ENCODE assay signal across 8 cellular contexts in the genomic region with DNA sequence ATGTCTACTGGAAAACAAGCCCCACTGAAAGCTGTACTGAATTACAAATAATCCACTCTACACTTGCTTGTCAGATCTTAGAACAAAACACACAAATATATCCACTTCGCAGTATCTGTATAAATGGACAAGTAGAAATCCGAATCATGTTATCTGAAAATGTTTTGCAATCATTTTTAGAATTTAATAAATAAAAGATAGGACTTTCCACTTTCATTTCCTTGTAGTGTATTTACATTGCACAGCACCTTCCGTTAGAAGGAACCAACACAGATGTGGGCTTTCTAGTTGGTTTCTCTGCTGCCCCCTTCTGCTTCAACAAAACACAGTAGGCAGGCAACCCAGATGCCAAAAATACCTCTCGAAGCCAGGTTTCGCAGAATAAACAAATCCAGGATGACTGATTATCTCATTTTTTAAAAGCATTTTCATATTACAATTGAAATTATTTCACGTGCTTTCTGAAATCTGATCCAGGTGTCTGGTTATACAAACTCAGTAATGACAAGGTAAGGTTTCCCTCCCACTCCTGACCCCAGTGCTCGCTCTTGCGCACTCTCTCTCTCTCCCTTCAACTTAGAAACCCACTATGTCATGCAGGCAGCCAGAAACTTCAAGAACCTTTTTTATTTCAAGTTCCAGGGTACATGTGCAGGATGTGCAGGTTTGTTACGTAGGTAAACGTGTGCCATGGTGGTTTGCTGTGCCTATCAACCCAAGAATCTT.
DNase-seq lines count a peak whose midpoint lies in the region; ATAC-seq and TF ChIP-seq lines count a peak whose summit lies in the region.

No MANE protein-coding gene starts in this region.

- H3K27me3 Mint-ChIP-seq in immature natural killer cell (ENCODE audit: low read depth in 3 of 3) = peaks cover 0 to 1% (median 0%) of the 10 kb centered on the region in 3 donors
- H3K27me3 Mint-ChIP-seq in stimulated activated memory B cell treated with anti-CD40 and anti-IgM and Interleukin-4, amounts not matched to agents 10 μg/mL and 1 μg/mL and 100 μg/mL, for 72 hours = no peaks in the 10 kb centered on the region

- in situ Hi-C loops in astrocyte of the cerebellum (cut with HindIII; ENCODE audit: low sequenced_read_pairs) = no loop called here

- peak; percentile 73 for ATAC-seq in Right ventricle myocardium superior (ENCODE audit: poor library complexity)
- peak; percentile 85 for ATAC-seq in stimulated activated memory B cell treated with anti-CD40 and anti-IgM and Interleukin-4, amounts not matched to agents 10 μg/mL and 1 μg/mL and 100 μg/mL, for 72 hours

- H3K27ac Mint-ChIP-seq in immature natural killer cell = peak overlapping the region in 4 of 6 donors; percentile 6 to 58 (median 42)
- H3K27ac Mint-ChIP-seq in stimulated activated memory B cell treated with anti-CD40 and anti-IgM and Interleukin-4, amounts not matched to agents 10 μg/mL and 1 μg/mL and 100 μg/mL, for 72 hours = peak overlapping the region; percentile 31

- H4K20me1 ChIP-seq in SK-N-SH (ENCODE audit: insufficient read depth) = no peaks in the 10 kb centered on the region

- no peak overlapping the region for H3K9ac ChIP-seq in SK-N-SH

- no peak overlapping the region for H3K4me2 ChIP-seq in SK-N-SH

- no peaks in the 10 kb centered on the region for H3F3A ChIP-seq in SK-N-SH (replicated peaks; ENCODE audit: insufficient read depth)

- DNase-seq in Right ventricle myocardium superior = no peak
- DNase-seq in right atrium auricular region (ENCODE audit: low spot score) = no peak
- peak; percentile 49 for DNase-seq in HCEC 1CT
- DNase-seq in M059J (ENCODE audit: low read depth) = peak; percentile 45
- peak; percentile 57 for DNase-seq in SK-N-SH
- peak; percentile 43 for DNase-seq in astrocyte of the cerebellum (ENCODE audit: low read depth)
- DNase-seq in immature natural killer cell = peak; percentile 30 to 40 (median 33)

- intact Hi-C loops in Right ventricle myocardium superior (cut with DNase I) = no loop called here

- H3K27me3 ChIP-seq in right atrium auricular region (no peaks in the 10 kb centered on the region), SK-N-SH (ENCODE audit: insufficient read depth) (no peaks in the 10 kb centered on the region)

- CTCF ChIA-PET in SK-N-SH (lab: Yijun Ruan, JAX) = interaction anchor here (0.6 to 1.9 kb wide), 6 partner anchors 9 to 964 kb away, joined by 3 to 5 read pairs (median 4); no protein-coding TSS in a partner anchor

- H3K36me3 Mint-ChIP-seq in immature natural killer cell = peaks cover 0 to 6% (median 4%) of the 10 kb centered on the region in 3 donors
- peaks cover 29% of the 10 kb centered on the region for H3K36me3 Mint-ChIP-seq in stimulated activated memory B cell treated with anti-CD40 and anti-IgM and Interleukin-4, amounts not matched to agents 10 μg/mL and 1 μg/mL and 100 μg/mL, for 72 hours

- no peak for TF ChIP-seq EP300 in SK-N-SH (IDR thresholded peaks at IDR 0.05; ENCODE audit: borderline replicate concordance in 1 of 2, low read depth in 1 of 2, low read length in 1 of 2)

- H3K9me3 ChIP-seq in right atrium auricular region (no peaks in the 10 kb centered on the region), SK-N-SH (no peaks in the 10 kb centered on the region)

- H3K4me3 Mint-ChIP-seq in immature natural killer cell = peak overlapping the region; percentile 7 to 60 (median 51)
- peak overlapping the region; percentile 52 for H3K4me3 Mint-ChIP-seq in stimulated activated memory B cell treated with anti-CD40 and anti-IgM and Interleukin-4, amounts not matched to agents 10 μg/mL and 1 μg/mL and 100 μg/mL, for 72 hours

- H3K9me3 Mint-ChIP-seq in immature natural killer cell = no peaks in the 10 kb centered on the region
- no peaks in the 10 kb centered on the region for H3K9me3 Mint-ChIP-seq in stimulated activated memory B cell treated with anti-CD40 and anti-IgM and Interleukin-4, amounts not matched to agents 10 μg/mL and 1 μg/mL and 100 μg/mL, for 72 hours

- POLR2A ChIA-PET in SK-N-SH (lab: Yijun Ruan, JAX) = no interaction called here

- H3K79me2 ChIP-seq in SK-N-SH (ENCODE audit: insufficient read depth) = no peaks in the 10 kb centered on the region

- no peaks in the 10 kb centered on the region for H3K4me1 ChIP-seq in right atrium auricular region
- H3K4me1 ChIP-seq in SK-N-SH (ENCODE audit: control insufficient read depth in 1 of 2, insufficient read depth in 2 of 2, low read depth in 1 of 2, low read length in 1 of 2) = peaks cover 0 to 17% of the 10 kb centered on the region in 2 experiments; a peak in 2 of 4 replicates

- no peak overlapping the region for H2AFZ ChIP-seq in SK-N-SH (ENCODE audit: low read depth)

- H3K9me2 ChIP-seq in SK-N-SH = no peaks in the 10 kb centered on the region

- H3K4me3 ChIP-seq in right atrium auricular region (no peak overlapping the region), SK-N-SH (ENCODE audit: low read depth in 2 of 2, low read length in 1 of 2) (no peak overlapping the region), astrocyte of the cerebellum (ENCODE audit: low read depth, low read length) (no peak overlapping the region)

- peak in 1 of 2 donors; percentile 56 for TF ChIP-seq CTCF in right atrium auricular region (IDR thresholded peaks at IDR 0.05)
- peak; percentile 58 for TF ChIP-seq CTCF in SK-N-SH (IDR thresholded peaks at IDR 0.05)
- peak; percentile 45 for TF ChIP-seq CTCF in astrocyte of the cerebellum (IDR thresholded peaks at IDR 0.05; ENCODE audit: low read depth, low read length, missing control alignments)

- WGBS in SK-N-SH (ENCODE audit: low lambda C conversion rate) = 62% methylated on average over 10 of the region's 10 CpGs

- H3K36me3 ChIP-seq in right atrium auricular region (no peaks in the 10 kb centered on the region), SK-N-SH (replicated peaks in 1 of 2; ENCODE audit: control insufficient read depth in 1 of 2, insufficient read depth in 2 of 2, low read length in 1 of 2) (no peaks in the 10 kb centered on the region)

- H3K27ac ChIP-seq in right atrium auricular region = no peak overlapping the region
- H3K27ac ChIP-seq in SK-N-SH (ENCODE audit: low read depth in 2 of 2, low read length in 1 of 2) = peak overlapping the region in 1 of 2 experiments; percentile 41; a peak in 2 of 4 replicates

- peak; percentile 77 for TF ChIP-seq RAD21 in SK-N-SH (IDR thresholded peaks at IDR 0.05; ENCODE audit: low read length)

- peaks cover 13 to 24% of the 10 kb centered on the region in 2 donors for H3K4me1 Mint-ChIP-seq in immature natural killer cell
- peaks cover 7% of the 10 kb centered on the region for H3K4me1 Mint-ChIP-seq in stimulated activated memory B cell treated with anti-CD40 and anti-IgM and Interleukin-4, amounts not matched to agents 10 μg/mL and 1 μg/mL and 100 μg/mL, for 72 hours

TF ChIP-seq in SK-N-SH, 30 proteins besides CTCF, POLR2A, EP300 and RAD21 (continues in another document):
- TF ChIP-seq CHD2 (IDR thresholded peaks at IDR 0.05; ENCODE audit: low read length, partially characterized antibody) (no peak), RCOR1 (IDR thresholded peaks at IDR 0.05; ENCODE audit: low read length) (peak; percentile 9; the same call in 1 of the 2 replicates), POLR2AphosphoS5 (IDR thresholded peaks at IDR 0.05; ENCODE audit: low read depth, low read length) (no peak), FOXM1 (IDR thresholded peaks at IDR 0.05; ENCODE audit: low read depth) (no peak), YY1 (IDR thresholded peaks at IDR 0.05; ENCODE audit: low read depth) (no peak), TEAD4 (IDR thresholded peaks at IDR 0.05; ENCODE audit: borderline replicate concordance, insufficient read depth) (no peak)
- TF ChIP-seq, protein P1, sequence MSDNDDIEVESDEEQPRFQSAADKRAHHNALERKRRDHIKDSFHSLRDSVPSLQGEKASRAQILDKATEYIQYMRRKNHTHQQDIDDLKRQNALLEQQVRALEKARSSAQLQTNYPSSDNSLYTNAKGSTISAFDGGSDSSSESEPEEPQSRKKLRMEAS (IDR thresholded peaks at IDR 0.05; ENCODE audit: low read depth) = no peak
- TF ChIP-seq, protein P2, sequence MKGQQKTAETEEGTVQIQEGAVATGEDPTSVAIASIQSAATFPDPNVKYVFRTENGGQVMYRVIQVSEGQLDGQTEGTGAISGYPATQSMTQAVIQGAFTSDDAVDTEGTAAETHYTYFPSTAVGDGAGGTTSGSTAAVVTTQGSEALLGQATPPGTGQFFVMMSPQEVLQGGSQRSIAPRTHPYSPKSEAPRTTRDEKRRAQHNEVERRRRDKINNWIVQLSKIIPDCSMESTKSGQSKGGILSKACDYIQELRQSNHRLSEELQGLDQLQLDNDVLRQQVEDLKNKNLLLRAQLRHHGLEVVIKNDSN (IDR thresholded peaks at IDR 0.05; ENCODE audit: borderline replicate concordance, low read depth) = no peak
- TF ChIP-seq, protein P3, sequence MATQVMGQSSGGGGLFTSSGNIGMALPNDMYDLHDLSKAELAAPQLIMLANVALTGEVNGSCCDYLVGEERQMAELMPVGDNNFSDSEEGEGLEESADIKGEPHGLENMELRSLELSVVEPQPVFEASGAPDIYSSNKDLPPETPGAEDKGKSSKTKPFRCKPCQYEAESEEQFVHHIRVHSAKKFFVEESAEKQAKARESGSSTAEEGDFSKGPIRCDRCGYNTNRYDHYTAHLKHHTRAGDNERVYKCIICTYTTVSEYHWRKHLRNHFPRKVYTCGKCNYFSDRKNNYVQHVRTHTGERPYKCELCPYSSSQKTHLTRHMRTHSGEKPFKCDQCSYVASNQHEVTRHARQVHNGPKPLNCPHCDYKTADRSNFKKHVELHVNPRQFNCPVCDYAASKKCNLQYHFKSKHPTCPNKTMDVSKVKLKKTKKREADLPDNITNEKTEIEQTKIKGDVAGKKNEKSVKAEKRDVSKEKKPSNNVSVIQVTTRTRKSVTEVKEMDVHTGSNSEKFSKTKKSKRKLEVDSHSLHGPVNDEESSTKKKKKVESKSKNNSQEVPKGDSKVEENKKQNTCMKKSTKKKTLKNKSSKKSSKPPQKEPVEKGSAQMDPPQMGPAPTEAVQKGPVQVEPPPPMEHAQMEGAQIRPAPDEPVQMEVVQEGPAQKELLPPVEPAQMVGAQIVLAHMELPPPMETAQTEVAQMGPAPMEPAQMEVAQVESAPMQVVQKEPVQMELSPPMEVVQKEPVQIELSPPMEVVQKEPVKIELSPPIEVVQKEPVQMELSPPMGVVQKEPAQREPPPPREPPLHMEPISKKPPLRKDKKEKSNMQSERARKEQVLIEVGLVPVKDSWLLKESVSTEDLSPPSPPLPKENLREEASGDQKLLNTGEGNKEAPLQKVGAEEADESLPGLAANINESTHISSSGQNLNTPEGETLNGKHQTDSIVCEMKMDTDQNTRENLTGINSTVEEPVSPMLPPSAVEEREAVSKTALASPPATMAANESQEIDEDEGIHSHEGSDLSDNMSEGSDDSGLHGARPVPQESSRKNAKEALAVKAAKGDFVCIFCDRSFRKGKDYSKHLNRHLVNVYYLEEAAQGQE (IDR thresholded peaks at IDR 0.05; ENCODE audit: low read depth, low read length) = no peak

Comparison
In these comparisons a context has a peak if more than half of its experiments do, and no peak if none do; other contexts are left out.
1. DNase-seq: peak in HCEC 1CT (single experiment), M059J (single experiment), SK-N-SH (single experiment), astrocyte of the cerebellum (single experiment) and immature natural killer cell (3 of 3); none in Right ventricle myocardium superior (single experiment) and right atrium auricular region (single experiment).